In the genomic region with DNA sequence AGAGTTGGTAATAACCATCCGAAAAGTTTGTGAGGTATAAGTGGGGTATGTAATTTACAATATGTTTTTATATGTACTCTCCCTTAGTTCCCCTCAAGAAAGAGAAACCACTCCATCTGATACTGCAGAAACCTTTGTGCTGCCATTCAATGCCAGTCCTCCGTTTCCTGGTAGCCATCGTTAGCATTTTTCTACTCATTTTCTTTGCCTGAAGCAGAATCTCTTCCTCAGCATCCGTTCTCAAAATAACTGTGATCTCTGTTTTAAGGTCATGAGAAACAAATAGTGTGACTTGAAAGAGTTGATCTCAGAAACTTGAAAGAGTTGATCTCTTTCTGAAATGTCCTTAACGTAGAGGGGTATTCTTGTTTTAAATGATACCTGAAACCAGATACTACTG, we compare ENCODE assay signal across 7 cellular contexts. TPM values are rescaled to one million over a fixed set of nuclear protein-coding genes. Genes with fewer than 3 reads are reported as not detected.
DNase-seq lines count a peak whose midpoint lies in the region; ATAC-seq and TF ChIP-seq lines count a peak whose summit lies in the region.

No MANE protein-coding gene starts in this region.

- peak overlapping the region; percentile 88 for H3K9ac ChIP-seq in HCT116 (ENCODE audit: low read length)

- H3K36me3 ChIP-seq in HCT116 (ENCODE audit: control insufficient read depth in 1 of 2, insufficient read depth in 2 of 2, low read length in 2 of 2), result peaks cover 34 to 53% of the 10 kb centered on the region in 2 experiments

- peak overlapping the region; percentile 93 for H3K4me3 Mint-ChIP-seq in T-helper 2 cell treated with Interferon-gamma antibody and Interleukin-4, amounts not matched to agents 5 μg/mL and 100 μg/mL, for 36 hours
- peak overlapping the region; percentile 85 for H3K4me3 Mint-ChIP-seq in stimulated activated effector memory CD8-positive, alpha-beta T cell treated with anti-CD3 and anti-CD28 coated beads, Interleukin-12 subunit alpha, Interleukin-12 subunit beta, amount 100 ng/mL, for 72 hours

- POLR2A ChIA-PET in HCT116 (lab: Charles Lee), result no interaction called here

- no peak for TF ChIP-seq POLR2A in HCT116 (IDR thresholded peaks at IDR 0.05; ENCODE audit: borderline replicate concordance, extremely low read depth, insufficient read depth, insufficient read length)

- TF ChIP-seq RAD21 in HCT116 (IDR thresholded peaks at IDR 0.05; ENCODE audit: low read depth), result no peak

- peaks cover 40% of the 10 kb centered on the region for H3K36me3 Mint-ChIP-seq in T-helper 2 cell treated with Interferon-gamma antibody and Interleukin-4, amounts not matched to agents 5 μg/mL and 100 μg/mL, for 36 hours (ENCODE audit: low read depth)
- H3K36me3 Mint-ChIP-seq in stimulated activated effector memory CD8-positive, alpha-beta T cell treated with anti-CD3 and anti-CD28 coated beads, Interleukin-12 subunit alpha, Interleukin-12 subunit beta, amount 100 ng/mL, for 72 hours, result peaks cover 72% of the 10 kb centered on the region

- no peaks in the 10 kb centered on the region for H3K9me3 ChIP-seq in HCT116 (ENCODE audit: control insufficient read depth in 1 of 2, insufficient read depth in 1 of 2, low read depth in 1 of 2, low read length in 2 of 2)

- intact Hi-C loops in HCT116 (cut with micrococcal nuclease), result loop anchor here (5.0 kb wide), 2 partner anchors 75 to 220 kb away; a partner anchor contains a TSS

- no peak overlapping the region for H3K27ac ChIP-seq in HCT116 (ENCODE audit: low read depth, low read length)

- H3K9me2 ChIP-seq in HCT116 (ENCODE audit: insufficient read depth), result no peaks in the 10 kb centered on the region

- H3K4me3 ChIP-seq in HCT116 (replicated peaks in 1 of 2; ENCODE audit: low read depth in 1 of 2, low read length in 2 of 2), result peak overlapping the region; percentile 89 to 95

- no peak overlapping the region for H2AFZ ChIP-seq in HCT116 (ENCODE audit: low read depth, low read length, poor library complexity, severe bottlenecking)

- peaks cover 6 to 21% of the 10 kb centered on the region in 2 experiments for H3K4me1 ChIP-seq in HCT116 (ENCODE audit: control insufficient read depth in 1 of 2, insufficient read depth in 2 of 2, low read length in 2 of 2)

- peaks cover 8% of the 10 kb centered on the region; the same call in 1 of the 2 replicates for H4K20me1 ChIP-seq in HCT116 (ENCODE audit: insufficient read depth)

- BruUV-seq in HCT116 (replicated peaks; lab: Mats Ljungman, UMichigan), result no TSS peak

- peak overlapping the region; percentile 78 for H3K4me2 ChIP-seq in HCT116 (ENCODE audit: low read length)

- TF ChIP-seq CTCF in HCT116 (IDR thresholded peaks at IDR 0.05 in 2 of 3, conservative IDR thresholded peaks at IDR 0.05 in 1 of 3; ENCODE audit: borderline replicate concordance in 1 of 3, insufficient read depth in 1 of 3, low read depth in 2 of 3, low read length in 2 of 3), result no peak

- H3K27me3 Mint-ChIP-seq in T-helper 2 cell treated with Interferon-gamma antibody and Interleukin-4, amounts not matched to agents 5 μg/mL and 100 μg/mL, for 36 hours (ENCODE audit: low read depth), result no peaks in the 10 kb centered on the region

- RAD21 ChIA-PET in HCT116 (lab: Charles Lee; ENCODE audit: low non-redundant PET in 1 of 2, low total read pairs in 2 of 2, uncharacterized antibody in 2 of 2, unreplicated experiment in 2 of 2), result no interaction called here

- no peaks in the 10 kb centered on the region for H3K27me3 ChIP-seq in HCT116 (ENCODE audit: insufficient read depth, low read length)

- peak overlapping the region; percentile 99 for H3K27ac Mint-ChIP-seq in T-helper 2 cell treated with Interferon-gamma antibody and Interleukin-4, amounts not matched to agents 5 μg/mL and 100 μg/mL, for 36 hours
- H3K27ac Mint-ChIP-seq in stimulated activated effector memory CD8-positive, alpha-beta T cell treated with anti-CD3 and anti-CD28 coated beads, Interleukin-12 subunit alpha, Interleukin-12 subunit beta, amount 100 ng/mL, for 72 hours, result peak overlapping the region; percentile 99

- DNase-seq in HCT116 (ENCODE audit: low read depth, low spot score) (no peak), hepatic stellate cell (ENCODE audit: low spot score) (peak; percentile 5), T1000 (lab: John Stamatoyannopoulos, UW) (no peak), NCI-H2227 treated with DMSO at 0.1 percent for 48 hours (lab: John Stamatoyannopoulos, UW) (no peak)
- no peak for DNase-seq in T-helper 2 cell treated with Interferon-gamma antibody and Interleukin-4, amounts not matched to agents 5 μg/mL and 100 μg/mL, for 36 hours (ENCODE audit: low spot score)
- DNase-seq in stimulated activated effector memory CD8-positive, alpha-beta T cell treated with anti-CD3 and anti-CD28 coated beads, Interleukin-12 subunit alpha, Interleukin-12 subunit beta, amount 100 ng/mL, for 72 hours (ENCODE audit: low spot score in 2 of 2), result no peak

- no peak for ATAC-seq in HCT116
- ATAC-seq in stimulated activated effector memory CD8-positive, alpha-beta T cell treated with anti-CD3 and anti-CD28 coated beads, Interleukin-12 subunit alpha, Interleukin-12 subunit beta, amount 100 ng/mL, for 72 hours, result peak; percentile 1
- ATAC-seq in activated CD4-positive, CD25-positive, alpha-beta regulatory T cell treated with anti-CD3 and anti-CD28 coated beads, Interleukin-2, amount 50 U/mL, for 24 hours, result no peak

- CTCF ChIA-PET in HCT116 (lab: Charles Lee), result interaction anchor here (1.9 kb wide), 1 partner anchor 280 kb away, joined by 10 read pairs; no protein-coding TSS in a partner anchor

- peaks cover 34% of the 10 kb centered on the region for H3K4me1 Mint-ChIP-seq in T-helper 2 cell treated with Interferon-gamma antibody and Interleukin-4, amounts not matched to agents 5 μg/mL and 100 μg/mL, for 36 hours (ENCODE audit: low read depth)
- H3K4me1 Mint-ChIP-seq in stimulated activated effector memory CD8-positive, alpha-beta T cell treated with anti-CD3 and anti-CD28 coated beads, Interleukin-12 subunit alpha, Interleukin-12 subunit beta, amount 100 ng/mL, for 72 hours, result peaks cover 69% of the 10 kb centered on the region

- no peaks in the 10 kb centered on the region for H3K9me3 Mint-ChIP-seq in T-helper 2 cell treated with Interferon-gamma antibody and Interleukin-4, amounts not matched to agents 5 μg/mL and 100 μg/mL, for 36 hours
- H3K9me3 Mint-ChIP-seq in stimulated activated effector memory CD8-positive, alpha-beta T cell treated with anti-CD3 and anti-CD28 coated beads, Interleukin-12 subunit alpha, Interleukin-12 subunit beta, amount 100 ng/mL, for 72 hours, result no peaks in the 10 kb centered on the region

- H3K79me2 ChIP-seq in HCT116 (ENCODE audit: insufficient read depth, low read length), result peaks cover 93% of the 10 kb centered on the region

TF ChIP-seq in HCT116, 20 proteins besides CTCF, POLR2A, EP300 and RAD21:
- no peak for TF ChIP-seq FOSL1 (IDR thresholded peaks at IDR 0.05; ENCODE audit: low read depth)
- TF ChIP-seq TCF7L2 (IDR thresholded peaks at IDR 0.05; ENCODE audit: borderline replicate concordance, extremely low read depth, insufficient read depth, insufficient read length), result no peak
- TF ChIP-seq, protein P1, sequence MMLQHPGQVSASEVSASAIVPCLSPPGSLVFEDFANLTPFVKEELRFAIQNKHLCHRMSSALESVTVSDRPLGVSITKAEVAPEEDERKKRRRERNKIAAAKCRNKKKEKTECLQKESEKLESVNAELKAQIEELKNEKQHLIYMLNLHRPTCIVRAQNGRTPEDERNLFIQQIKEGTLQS (IDR thresholded peaks at IDR 0.05), result no peak
- TF ChIP-seq, protein P2, sequence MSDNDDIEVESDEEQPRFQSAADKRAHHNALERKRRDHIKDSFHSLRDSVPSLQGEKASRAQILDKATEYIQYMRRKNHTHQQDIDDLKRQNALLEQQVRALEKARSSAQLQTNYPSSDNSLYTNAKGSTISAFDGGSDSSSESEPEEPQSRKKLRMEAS (IDR thresholded peaks at IDR 0.05), result no peak
- TF ChIP-seq CBX3 (IDR thresholded peaks at IDR 0.05; ENCODE audit: low read depth), result no peak
- no peak for TF ChIP-seq ELF1 (IDR thresholded peaks at IDR 0.05; ENCODE audit: borderline replicate concordance, low read depth)
- TF ChIP-seq ZFX (IDR thresholded peaks at IDR 0.05), result no peak
- TF ChIP-seq YY1 (IDR thresholded peaks at IDR 0.05; ENCODE audit: extremely low read depth, insufficient replicate concordance, low read depth, low read length), result no peak
- no peak for TF ChIP-seq CEBPB (IDR thresholded peaks at IDR 0.05; ENCODE audit: low read depth)
- no peak for TF ChIP-seq JUND (IDR thresholded peaks at IDR 0.05)
- TF ChIP-seq EZH2phosphoT487 (IDR thresholded peaks at IDR 0.05; ENCODE audit: borderline replicate concordance), result no peak
- TF ChIP-seq ZNF274 (IDR thresholded peaks at IDR 0.05; ENCODE audit: low read depth, low read length), result no peak
- TF ChIP-seq, protein P3, sequence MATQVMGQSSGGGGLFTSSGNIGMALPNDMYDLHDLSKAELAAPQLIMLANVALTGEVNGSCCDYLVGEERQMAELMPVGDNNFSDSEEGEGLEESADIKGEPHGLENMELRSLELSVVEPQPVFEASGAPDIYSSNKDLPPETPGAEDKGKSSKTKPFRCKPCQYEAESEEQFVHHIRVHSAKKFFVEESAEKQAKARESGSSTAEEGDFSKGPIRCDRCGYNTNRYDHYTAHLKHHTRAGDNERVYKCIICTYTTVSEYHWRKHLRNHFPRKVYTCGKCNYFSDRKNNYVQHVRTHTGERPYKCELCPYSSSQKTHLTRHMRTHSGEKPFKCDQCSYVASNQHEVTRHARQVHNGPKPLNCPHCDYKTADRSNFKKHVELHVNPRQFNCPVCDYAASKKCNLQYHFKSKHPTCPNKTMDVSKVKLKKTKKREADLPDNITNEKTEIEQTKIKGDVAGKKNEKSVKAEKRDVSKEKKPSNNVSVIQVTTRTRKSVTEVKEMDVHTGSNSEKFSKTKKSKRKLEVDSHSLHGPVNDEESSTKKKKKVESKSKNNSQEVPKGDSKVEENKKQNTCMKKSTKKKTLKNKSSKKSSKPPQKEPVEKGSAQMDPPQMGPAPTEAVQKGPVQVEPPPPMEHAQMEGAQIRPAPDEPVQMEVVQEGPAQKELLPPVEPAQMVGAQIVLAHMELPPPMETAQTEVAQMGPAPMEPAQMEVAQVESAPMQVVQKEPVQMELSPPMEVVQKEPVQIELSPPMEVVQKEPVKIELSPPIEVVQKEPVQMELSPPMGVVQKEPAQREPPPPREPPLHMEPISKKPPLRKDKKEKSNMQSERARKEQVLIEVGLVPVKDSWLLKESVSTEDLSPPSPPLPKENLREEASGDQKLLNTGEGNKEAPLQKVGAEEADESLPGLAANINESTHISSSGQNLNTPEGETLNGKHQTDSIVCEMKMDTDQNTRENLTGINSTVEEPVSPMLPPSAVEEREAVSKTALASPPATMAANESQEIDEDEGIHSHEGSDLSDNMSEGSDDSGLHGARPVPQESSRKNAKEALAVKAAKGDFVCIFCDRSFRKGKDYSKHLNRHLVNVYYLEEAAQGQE (IDR thresholded peaks at IDR 0.05; ENCODE audit: low read depth), result no peak
- TF ChIP-seq EZH2 (IDR thresholded peaks at IDR 0.05), result no peak
TF ChIP-seq in HCT116: peak in this region for 0.

RNA-seq across cellular contexts. Expression of a gene that starts 1.0 kb away (rescaled TPM):
- total RNA-seq in HCT116 (2021; ENCODE audit: unreplicated experiment), result 154 TPM
- polyA plus RNA-seq in HCT116 (2012), result 39.4 and 48.8 TPM in 2 replicates

RNA-seq across cellular contexts. Expression of a gene that starts 1.3 kb away (rescaled TPM):
- 46.6 TPM for total RNA-seq in HCT116 (2021; ENCODE audit: unreplicated experiment)
- 18.6 and 19.0 TPM in 2 replicates for polyA plus RNA-seq in HCT116 (2012)
